1 cellular context compared by ENCODE assay signal in the genomic region with DNA sequence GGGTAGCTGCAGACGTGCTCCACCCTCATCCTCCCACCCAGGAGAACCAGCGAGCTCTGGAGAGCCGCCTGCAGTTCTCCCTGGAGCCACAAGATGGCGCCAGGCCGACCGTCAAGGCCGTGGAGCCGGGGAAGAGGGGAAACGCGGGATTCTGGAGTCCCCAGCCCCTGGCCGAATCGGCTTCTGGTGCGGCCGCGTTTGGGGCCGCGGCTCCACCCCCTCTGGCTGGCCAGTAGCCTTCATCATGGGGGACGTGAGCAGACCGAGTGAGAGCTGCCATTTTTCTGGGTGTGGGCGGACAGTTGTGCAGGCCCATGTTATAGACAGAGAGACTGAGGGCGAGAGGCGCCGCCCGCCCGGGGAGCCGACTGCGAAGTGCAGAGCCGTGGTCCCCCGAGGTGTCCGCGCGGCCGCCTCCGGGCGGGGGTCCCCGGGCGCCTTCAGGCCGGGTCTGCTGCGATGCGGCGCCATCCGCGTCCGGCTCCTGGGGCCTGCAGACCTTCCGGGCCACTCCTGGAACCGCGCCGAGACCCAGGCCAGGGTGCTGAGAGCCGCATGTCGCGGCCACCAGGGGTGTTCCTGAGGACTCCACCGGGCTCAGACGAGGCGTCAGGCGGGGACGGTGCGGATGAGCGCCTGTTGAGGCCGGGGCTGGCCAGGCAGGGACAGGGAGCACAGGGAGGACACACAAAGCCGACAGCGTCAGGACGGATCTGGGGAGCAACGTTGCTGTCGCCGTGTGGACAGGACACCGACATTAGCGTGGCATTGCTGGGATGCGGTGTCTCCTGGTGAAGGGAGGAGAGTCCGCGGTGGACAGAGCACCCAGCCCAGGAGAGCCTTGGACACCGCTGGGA.
TF ChIP-seq lines count a peak whose summit lies in the region.

No MANE protein-coding gene starts in this region.

TF ChIP-seq in HepG2, 621 proteins besides CTCF, POLR2A, EP300 and RAD21 (continued from another document and continues in another):
- TF ChIP-seq, protein P1, sequence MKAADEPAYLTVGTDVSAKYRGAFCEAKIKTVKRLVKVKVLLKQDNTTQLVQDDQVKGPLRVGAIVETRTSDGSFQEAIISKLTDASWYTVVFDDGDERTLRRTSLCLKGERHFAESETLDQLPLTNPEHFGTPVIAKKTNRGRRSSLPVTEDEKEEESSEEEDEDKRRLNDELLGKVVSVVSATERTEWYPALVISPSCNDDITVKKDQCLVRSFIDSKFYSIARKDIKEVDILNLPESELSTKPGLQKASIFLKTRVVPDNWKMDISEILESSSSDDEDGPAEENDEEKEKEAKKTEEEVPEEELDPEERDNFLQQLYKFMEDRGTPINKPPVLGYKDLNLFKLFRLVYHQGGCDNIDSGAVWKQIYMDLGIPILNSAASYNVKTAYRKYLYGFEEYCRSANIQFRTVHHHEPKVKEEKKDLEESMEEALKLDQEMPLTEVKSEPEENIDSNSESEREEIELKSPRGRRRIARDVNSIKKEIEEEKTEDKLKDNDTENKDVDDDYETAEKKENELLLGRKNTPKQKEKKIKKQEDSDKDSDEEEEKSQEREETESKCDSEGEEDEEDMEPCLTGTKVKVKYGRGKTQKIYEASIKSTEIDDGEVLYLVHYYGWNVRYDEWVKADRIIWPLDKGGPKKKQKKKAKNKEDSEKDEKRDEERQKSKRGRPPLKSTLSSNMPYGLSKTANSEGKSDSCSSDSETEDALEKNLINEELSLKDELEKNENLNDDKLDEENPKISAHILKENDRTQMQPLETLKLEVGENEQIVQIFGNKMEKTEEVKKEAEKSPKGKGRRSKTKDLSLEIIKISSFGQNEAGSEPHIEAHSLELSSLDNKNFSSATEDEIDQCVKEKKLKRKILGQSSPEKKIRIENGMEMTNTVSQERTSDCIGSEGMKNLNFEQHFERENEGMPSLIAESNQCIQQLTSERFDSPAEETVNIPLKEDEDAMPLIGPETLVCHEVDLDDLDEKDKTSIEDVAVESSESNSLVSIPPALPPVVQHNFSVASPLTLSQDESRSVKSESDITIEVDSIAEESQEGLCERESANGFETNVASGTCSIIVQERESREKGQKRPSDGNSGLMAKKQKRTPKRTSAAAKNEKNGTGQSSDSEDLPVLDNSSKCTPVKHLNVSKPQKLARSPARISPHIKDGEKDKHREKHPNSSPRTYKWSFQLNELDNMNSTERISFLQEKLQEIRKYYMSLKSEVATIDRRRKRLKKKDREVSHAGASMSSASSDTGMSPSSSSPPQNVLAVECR (CRISPR knock-in tag; IDR thresholded peaks at IDR 0.05; ENCODE audit: borderline replicate concordance), result peak; percentile 19; the same call in 1 of the 2 replicates
- TF ChIP-seq ZNF3 (CRISPR knock-in tag; IDR thresholded peaks at IDR 0.05) (no peak), ZMYM4 (CRISPR knock-in tag; IDR thresholded peaks at IDR 0.05) (0 out of 2 replicates have a peak, but pooled peaks have one; percentile 40), XRCC5 (optimal IDR thresholded peaks at IDR 0.05; ENCODE audit: low read length) (peak; percentile 89), NFE2L1 (CRISPR knock-in tag; IDR thresholded peaks at IDR 0.05; ENCODE audit: borderline replicate concordance) (no peak), KDM2A (CRISPR knock-in tag; IDR thresholded peaks at IDR 0.05; ENCODE audit: borderline replicate concordance, low read depth) (peak; percentile 79; the same call in 1 of the 2 replicates), CHCHD3 (CRISPR knock-in tag; IDR thresholded peaks at IDR 0.05) (0 out of 2 replicates have a peak, but pooled peaks have one; percentile 56), DNMT1 (CRISPR knock-in tag; IDR thresholded peaks at IDR 0.05) (0 out of 2 replicates have a peak, but pooled peaks have one; percentile 39), CCDC6 (CRISPR knock-in tag; IDR thresholded peaks at IDR 0.05) (0 out of 2 replicates have a peak, but pooled peaks have one; percentile 36), ZNF263 (CRISPR knock-in tag; IDR thresholded peaks at IDR 0.05) (peak; percentile 96), GABPB1 (CRISPR knock-in tag; IDR thresholded peaks at IDR 0.05) (peak; percentile 26; the same call in 1 of the 2 replicates), ZFY (CRISPR knock-in tag; IDR thresholded peaks at IDR 0.05) (0 out of 2 replicates have a peak, but pooled peaks have one; percentile 10), SALL1 (CRISPR knock-in tag; IDR thresholded peaks at IDR 0.05) (peak; percentile 20; the same call in 1 of the 2 replicates), MED1 (CRISPR knock-in tag; IDR thresholded peaks at IDR 0.05) (no peak), TCF12 (IDR thresholded peaks at IDR 0.05) (no peak), TCF12 (CRISPR knock-in tag; IDR thresholded peaks at IDR 0.05) (0 out of 2 replicates have a peak, but pooled peaks have one; percentile 43), ZFP36 (IDR thresholded peaks at IDR 0.05; ENCODE audit: borderline replicate concordance, low read depth, low read length, partially characterized antibody) (peak; percentile 4), KDM3A (CRISPR knock-in tag; IDR thresholded peaks at IDR 0.05; ENCODE audit: low read depth) (0 out of 2 replicates have a peak, but pooled peaks have one; percentile 19), BHLHE40 (IDR thresholded peaks at IDR 0.05; ENCODE audit: low read length) (peak; percentile 18; the same call in 1 of the 2 replicates), ZNF891 (CRISPR knock-in tag; IDR thresholded peaks at IDR 0.05) (0 out of 2 replicates have a peak, but pooled peaks have one; percentile 27), STAG1 (CRISPR knock-in tag; IDR thresholded peaks at IDR 0.05) (peak; percentile 75), KLF13 (CRISPR knock-in tag; IDR thresholded peaks at IDR 0.05) (0 out of 2 replicates have a peak, but pooled peaks have one; percentile 16), SMC3 (IDR thresholded peaks at IDR 0.05; ENCODE audit: low read length) (peak; percentile 61), NPAS2 (CRISPR knock-in tag; IDR thresholded peaks at IDR 0.05; ENCODE audit: borderline replicate concordance) (no peak), ATRX (CRISPR knock-in tag; IDR thresholded peaks at IDR 0.05; ENCODE audit: borderline replicate concordance) (no peak), SPEN (CRISPR knock-in tag; IDR thresholded peaks at IDR 0.05; ENCODE audit: low read depth) (peak; percentile 35; the same call in 1 of the 2 replicates), ZNF350 (CRISPR knock-in tag; IDR thresholded peaks at IDR 0.05; ENCODE audit: borderline replicate concordance, low read depth) (peak; percentile 38; the same call in 1 of the 2 replicates), ZNF629 (CRISPR knock-in tag; conservative IDR thresholded peaks at IDR 0.05) (peak; percentile 79)
- TF ChIP-seq, protein P2, sequence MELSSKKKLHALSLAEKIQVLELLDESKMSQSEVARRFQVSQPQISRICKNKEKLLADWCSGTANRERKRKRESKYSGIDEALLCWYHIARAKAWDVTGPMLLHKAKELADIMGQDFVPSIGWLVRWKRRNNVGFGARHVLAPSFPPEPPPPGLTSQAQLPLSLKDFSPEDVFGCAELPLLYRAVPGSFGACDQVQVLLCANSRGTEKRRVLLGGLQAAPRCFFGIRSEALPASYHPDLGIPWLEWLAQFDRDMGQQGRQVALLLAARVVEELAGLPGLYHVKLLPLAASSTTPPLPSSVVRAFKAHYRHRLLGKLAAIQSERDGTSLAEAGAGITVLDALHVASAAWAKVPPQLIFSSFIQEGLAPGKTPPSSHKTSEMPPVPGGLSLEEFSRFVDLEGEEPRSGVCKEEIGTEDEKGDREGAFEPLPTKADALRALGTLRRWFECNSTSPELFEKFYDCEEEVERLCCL (CRISPR knock-in tag; IDR thresholded peaks at IDR 0.05; ENCODE audit: borderline replicate concordance), result no peak
- TF ChIP-seq, protein P3, sequence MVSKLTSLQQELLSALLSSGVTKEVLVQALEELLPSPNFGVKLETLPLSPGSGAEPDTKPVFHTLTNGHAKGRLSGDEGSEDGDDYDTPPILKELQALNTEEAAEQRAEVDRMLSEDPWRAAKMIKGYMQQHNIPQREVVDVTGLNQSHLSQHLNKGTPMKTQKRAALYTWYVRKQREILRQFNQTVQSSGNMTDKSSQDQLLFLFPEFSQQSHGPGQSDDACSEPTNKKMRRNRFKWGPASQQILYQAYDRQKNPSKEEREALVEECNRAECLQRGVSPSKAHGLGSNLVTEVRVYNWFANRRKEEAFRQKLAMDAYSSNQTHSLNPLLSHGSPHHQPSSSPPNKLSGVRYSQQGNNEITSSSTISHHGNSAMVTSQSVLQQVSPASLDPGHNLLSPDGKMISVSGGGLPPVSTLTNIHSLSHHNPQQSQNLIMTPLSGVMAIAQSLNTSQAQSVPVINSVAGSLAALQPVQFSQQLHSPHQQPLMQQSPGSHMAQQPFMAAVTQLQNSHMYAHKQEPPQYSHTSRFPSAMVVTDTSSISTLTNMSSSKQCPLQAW (CRISPR knock-in tag; IDR thresholded peaks at IDR 0.05), result peak; percentile 38; the same call in 1 of the 2 replicates
- TF ChIP-seq, protein P4, sequence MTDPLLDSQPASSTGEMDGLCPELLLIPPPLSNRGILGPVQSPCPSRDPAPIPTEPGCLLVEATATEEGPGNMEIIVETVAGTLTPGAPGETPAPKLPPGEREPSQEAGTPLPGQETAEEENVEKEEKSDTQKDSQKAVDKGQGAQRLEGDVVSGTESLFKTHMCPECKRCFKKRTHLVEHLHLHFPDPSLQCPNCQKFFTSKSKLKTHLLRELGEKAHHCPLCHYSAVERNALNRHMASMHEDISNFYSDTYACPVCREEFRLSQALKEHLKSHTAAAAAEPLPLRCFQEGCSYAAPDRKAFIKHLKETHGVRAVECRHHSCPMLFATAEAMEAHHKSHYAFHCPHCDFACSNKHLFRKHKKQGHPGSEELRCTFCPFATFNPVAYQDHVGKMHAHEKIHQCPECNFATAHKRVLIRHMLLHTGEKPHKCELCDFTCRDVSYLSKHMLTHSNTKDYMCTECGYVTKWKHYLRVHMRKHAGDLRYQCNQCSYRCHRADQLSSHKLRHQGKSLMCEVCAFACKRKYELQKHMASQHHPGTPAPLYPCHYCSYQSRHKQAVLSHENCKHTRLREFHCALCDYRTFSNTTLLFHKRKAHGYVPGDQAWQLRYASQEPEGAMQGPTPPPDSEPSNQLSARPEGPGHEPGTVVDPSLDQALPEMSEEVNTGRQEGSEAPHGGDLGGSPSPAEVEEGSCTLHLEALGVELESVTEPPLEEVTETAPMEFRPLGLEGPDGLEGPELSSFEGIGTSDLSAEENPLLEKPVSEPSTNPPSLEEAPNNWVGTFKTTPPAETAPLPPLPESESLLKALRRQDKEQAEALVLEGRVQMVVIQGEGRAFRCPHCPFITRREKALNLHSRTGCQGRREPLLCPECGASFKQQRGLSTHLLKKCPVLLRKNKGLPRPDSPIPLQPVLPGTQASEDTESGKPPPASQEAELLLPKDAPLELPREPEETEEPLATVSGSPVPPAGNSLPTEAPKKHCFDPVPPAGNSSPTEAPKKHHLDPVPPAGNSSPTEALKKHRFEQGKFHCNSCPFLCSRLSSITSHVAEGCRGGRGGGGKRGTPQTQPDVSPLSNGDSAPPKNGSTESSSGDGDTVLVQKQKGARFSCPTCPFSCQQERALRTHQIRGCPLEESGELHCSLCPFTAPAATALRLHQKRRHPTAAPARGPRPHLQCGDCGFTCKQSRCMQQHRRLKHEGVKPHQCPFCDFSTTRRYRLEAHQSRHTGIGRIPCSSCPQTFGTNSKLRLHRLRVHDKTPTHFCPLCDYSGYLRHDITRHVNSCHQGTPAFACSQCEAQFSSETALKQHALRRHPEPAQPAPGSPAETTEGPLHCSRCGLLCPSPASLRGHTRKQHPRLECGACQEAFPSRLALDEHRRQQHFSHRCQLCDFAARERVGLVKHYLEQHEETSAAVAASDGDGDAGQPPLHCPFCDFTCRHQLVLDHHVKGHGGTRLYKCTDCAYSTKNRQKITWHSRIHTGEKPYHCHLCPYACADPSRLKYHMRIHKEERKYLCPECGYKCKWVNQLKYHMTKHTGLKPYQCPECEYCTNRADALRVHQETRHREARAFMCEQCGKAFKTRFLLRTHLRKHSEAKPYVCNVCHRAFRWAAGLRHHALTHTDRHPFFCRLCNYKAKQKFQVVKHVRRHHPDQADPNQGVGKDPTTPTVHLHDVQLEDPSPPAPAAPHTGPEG (CRISPR knock-in tag; IDR thresholded peaks at IDR 0.05), result 0 out of 2 replicates have a peak, but pooled peaks have one; percentile 31
- TF ChIP-seq, protein P5, sequence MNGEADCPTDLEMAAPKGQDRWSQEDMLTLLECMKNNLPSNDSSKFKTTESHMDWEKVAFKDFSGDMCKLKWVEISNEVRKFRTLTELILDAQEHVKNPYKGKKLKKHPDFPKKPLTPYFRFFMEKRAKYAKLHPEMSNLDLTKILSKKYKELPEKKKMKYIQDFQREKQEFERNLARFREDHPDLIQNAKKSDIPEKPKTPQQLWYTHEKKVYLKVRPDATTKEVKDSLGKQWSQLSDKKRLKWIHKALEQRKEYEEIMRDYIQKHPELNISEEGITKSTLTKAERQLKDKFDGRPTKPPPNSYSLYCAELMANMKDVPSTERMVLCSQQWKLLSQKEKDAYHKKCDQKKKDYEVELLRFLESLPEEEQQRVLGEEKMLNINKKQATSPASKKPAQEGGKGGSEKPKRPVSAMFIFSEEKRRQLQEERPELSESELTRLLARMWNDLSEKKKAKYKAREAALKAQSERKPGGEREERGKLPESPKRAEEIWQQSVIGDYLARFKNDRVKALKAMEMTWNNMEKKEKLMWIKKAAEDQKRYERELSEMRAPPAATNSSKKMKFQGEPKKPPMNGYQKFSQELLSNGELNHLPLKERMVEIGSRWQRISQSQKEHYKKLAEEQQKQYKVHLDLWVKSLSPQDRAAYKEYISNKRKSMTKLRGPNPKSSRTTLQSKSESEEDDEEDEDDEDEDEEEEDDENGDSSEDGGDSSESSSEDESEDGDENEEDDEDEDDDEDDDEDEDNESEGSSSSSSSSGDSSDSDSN (CRISPR knock-in tag; IDR thresholded peaks at IDR 0.05), result 0 out of 2 replicates have a peak, but pooled peaks have one; percentile 26
- TF ChIP-seq, protein P6, sequence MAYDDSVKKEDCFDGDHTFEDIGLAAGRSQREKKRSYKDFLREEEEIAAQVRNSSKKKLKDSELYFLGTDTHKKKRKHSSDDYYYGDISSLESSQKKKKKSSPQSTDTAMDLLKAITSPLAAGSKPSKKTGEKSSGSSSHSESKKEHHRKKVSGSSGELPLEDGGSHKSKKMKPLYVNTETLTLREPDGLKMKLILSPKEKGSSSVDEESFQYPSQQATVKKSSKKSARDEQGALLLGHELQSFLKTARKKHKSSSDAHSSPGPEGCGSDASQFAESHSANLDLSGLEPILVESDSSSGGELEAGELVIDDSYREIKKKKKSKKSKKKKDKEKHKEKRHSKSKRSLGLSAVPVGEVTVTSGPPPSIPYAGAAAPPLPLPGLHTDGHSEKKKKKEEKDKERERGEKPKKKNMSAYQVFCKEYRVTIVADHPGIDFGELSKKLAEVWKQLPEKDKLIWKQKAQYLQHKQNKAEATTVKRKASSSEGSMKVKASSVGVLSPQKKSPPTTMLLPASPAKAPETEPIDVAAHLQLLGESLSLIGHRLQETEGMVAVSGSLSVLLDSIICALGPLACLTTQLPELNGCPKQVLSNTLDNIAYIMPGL (CRISPR knock-in tag; IDR thresholded peaks at IDR 0.05; ENCODE audit: borderline replicate concordance in 1 of 2, low read depth in 1 of 2), result peak in 1 of 2 experiments; percentile 62; a peak in 1 of 4 replicates
- TF ChIP-seq, protein P7, sequence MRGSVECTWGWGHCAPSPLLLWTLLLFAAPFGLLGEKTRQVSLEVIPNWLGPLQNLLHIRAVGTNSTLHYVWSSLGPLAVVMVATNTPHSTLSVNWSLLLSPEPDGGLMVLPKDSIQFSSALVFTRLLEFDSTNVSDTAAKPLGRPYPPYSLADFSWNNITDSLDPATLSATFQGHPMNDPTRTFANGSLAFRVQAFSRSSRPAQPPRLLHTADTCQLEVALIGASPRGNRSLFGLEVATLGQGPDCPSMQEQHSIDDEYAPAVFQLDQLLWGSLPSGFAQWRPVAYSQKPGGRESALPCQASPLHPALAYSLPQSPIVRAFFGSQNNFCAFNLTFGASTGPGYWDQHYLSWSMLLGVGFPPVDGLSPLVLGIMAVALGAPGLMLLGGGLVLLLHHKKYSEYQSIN (CRISPR knock-in tag; IDR thresholded peaks at IDR 0.05; ENCODE audit: borderline replicate concordance), result no peak
